21 cellular contexts compared by ENCODE assay signal in genomic region chr3:108494862-108495531, GRCh38. TPM values are rescaled to one million over a fixed set of nuclear protein-coding genes. Genes with fewer than 3 reads are reported as not detected.
DNase-seq lines count a peak whose midpoint lies in the region; ATAC-seq and TF ChIP-seq lines count a peak whose summit lies in the region.
"Had no signal": no experiment of that assay in that cellular context is flagged by ENCODE, and none has a peak within 500 bp of the region (broad histone marks: within the 10 kb centered on the region; RNA-seq: fewer than 3 reads in every experiment).

No MANE protein-coding gene starts in this region.

- CTCF ChIA-PET in PC-9 (lab: Charles Lee): interaction anchor here (0.6 kb wide), 2 partner anchors 17 to 179 kb away, joined by 3 read pairs; no protein-coding TSS in a partner anchor

- no peaks in the 10 kb centered on the region for H3K79me2 ChIP-seq in GM23338 (replicated peaks; ENCODE audit: insufficient read depth)
- no peaks in the 10 kb centered on the region for H3K79me2 ChIP-seq in PC-9 (ENCODE audit: low read depth)

- no peak overlapping the region for H3K4me3 Mint-ChIP-seq in GM23338
- H3K4me3 Mint-ChIP-seq: activated CD8-positive, alpha-beta T cell treated with anti-CD3 and anti-CD28 coated beads, Interleukin-2, amount 10 ng/mL, durations not matched to agents 7 days and 5 days; HFFc6; natural killer cell had no signal

- ATAC-seq in GM23338 (no peak), gastroesophageal sphincter (peak; percentile 23)
- ATAC-seq: activated CD8-positive, alpha-beta T cell treated with anti-CD3 and anti-CD28 coated beads, Interleukin-2, amount 10 ng/mL, durations not matched to agents 7 days and 5 days; body of pancreas; gastrocnemius medialis; natural killer cell had no signal

- H3F3A ChIP-seq in GM23338 (replicated peaks; ENCODE audit: low read depth) (no peaks in the 10 kb centered on the region), PC-9 (ENCODE audit: insufficient read depth, low read depth) (no peaks in the 10 kb centered on the region)

- H3K4me3 ChIP-seq in BE2C (ENCODE audit: low read depth, low read length) (peak overlapping the region; percentile 40), GM23338 (no peak overlapping the region), PC-9 (no peak overlapping the region), gastroesophageal sphincter (no peak overlapping the region)
- H3K4me3 ChIP-seq: body of pancreas, gastrocnemius medialis, tibial nerve had no signal

- no TSS peak for BruUV-seq in PC-9 (replicated peaks; lab: Mats Ljungman, UMichigan)

- H3K36me3 ChIP-seq in BE2C (no peaks in the 10 kb centered on the region), GM23338 (ENCODE audit: insufficient read depth) (no peaks in the 10 kb centered on the region), PC-9 (ENCODE audit: low read depth) (no peaks in the 10 kb centered on the region), gastroesophageal sphincter (no peaks in the 10 kb centered on the region)
- H3K36me3 ChIP-seq: gastrocnemius medialis, tibial nerve had no signal

- no peaks in the 10 kb centered on the region for H3K36me3 Mint-ChIP-seq in GM23338 (ENCODE audit: low read depth)
- H3K36me3 Mint-ChIP-seq: natural killer cell had no signal

- H3K9me3 Mint-ChIP-seq in GM23338: no peaks in the 10 kb centered on the region
- H3K9me3 Mint-ChIP-seq: activated T-helper 2 cell treated with anti-CD3 and anti-CD28 coated beads, Interferon-gamma antibody, Interleukin-2, Interleukin-4, amounts not matched to agents 10 μg/mL and 5 μg/mL and 100 μg/mL, durations not matched to agents 14 hours and 24 hours and 36 hours; HFFc6; natural killer cell had no signal

- H3K27me3 ChIP-seq in BE2C (no peaks in the 10 kb centered on the region), GM23338 (ENCODE audit: insufficient read depth) (no peaks in the 10 kb centered on the region), PC-9 (ENCODE audit: insufficient read depth, low read depth) (no peaks in the 10 kb centered on the region), gastroesophageal sphincter (no peaks in the 10 kb centered on the region)
- H3K27me3 ChIP-seq: body of pancreas, gastrocnemius medialis, tibial nerve had no signal

- TF ChIP-seq CTCF in BE2C (IDR thresholded peaks at IDR 0.05; ENCODE audit: low read depth, low read length): no peak
- no peak for TF ChIP-seq CTCF in GM23338 (conservative IDR thresholded peaks at IDR 0.05; ENCODE audit: low read depth in 2 of 2)
- no peak for TF ChIP-seq CTCF in PC-9 (conservative IDR thresholded peaks at IDR 0.05)
- TF ChIP-seq CTCF in gastroesophageal sphincter (IDR thresholded peaks at IDR 0.05): no peak

- no peaks in the 10 kb centered on the region for H3K4me1 Mint-ChIP-seq in GM23338
- H3K4me1 Mint-ChIP-seq: natural killer cell had no signal

- H4K20me1 ChIP-seq in GM23338 (replicated peaks; ENCODE audit: insufficient read depth): no peaks in the 10 kb centered on the region
- H4K20me1 ChIP-seq in PC-9 (ENCODE audit: insufficient read depth): no peaks in the 10 kb centered on the region

- no peaks in the 10 kb centered on the region for H3K9me3 ChIP-seq in BE2C
- no peaks in the 10 kb centered on the region for H3K9me3 ChIP-seq in PC-9 (ENCODE audit: insufficient read depth, low read depth)
- H3K9me3 ChIP-seq in gastroesophageal sphincter: no peaks in the 10 kb centered on the region
- H3K9me3 ChIP-seq: body of pancreas, gastrocnemius medialis, tibial nerve had no signal

- peak; percentile 28 for DNase-seq in BE2C
- no peak for DNase-seq in GM23338 (ENCODE audit: low spot score)
- DNase-seq in PC-9: no peak
- DNase-seq in NCI-H2029 treated with DMSO at 0.1 percent for 48 hours (lab: John Stamatoyannopoulos, UW): no peak
- no peak for DNase-seq in cerebellar nuclear complex (lab: John Stamatoyannopoulos, UW)
- no peak for DNase-seq in NCI-H1417 treated with DMSO at 0.1 percent for 48 hours (lab: John Stamatoyannopoulos, UW)
- DNase-seq: activated CD8-positive, alpha-beta T cell treated with anti-CD3 and anti-CD28 coated beads, Interleukin-2, amount 10 ng/mL, durations not matched to agents 7 days and 5 days; activated naive CD4-positive, alpha-beta T cell treated with anti-CD3 and anti-CD28 coated beads, Interleukin-2, amount 50 U/mL, for 16 hours; body of pancreas; Calu3; gastrocnemius medialis; HFFc6; Kasumi-1; natural killer cell; NCI-H2081 treated with DMSO at 0.1 percent for 48 hours; nucleus accumbens; stimulated activated CD4-positive, alpha-beta T cell treated with anti-CD3 and anti-CD28 coated beads, Interleukin-4, amount 100 ng/mL, for 24 hours had no signal

- H2AFZ ChIP-seq in GM23338 (peak overlapping the region; percentile 64; the same call in 1 of the 2 replicates), PC-9 (0 out of 2 replicates have a peak overlapping the region, but pooled peaks have one; percentile 4)

- no peaks in the 10 kb centered on the region for H3K9me2 ChIP-seq in GM23338 (ENCODE audit: insufficient read depth)
- no peaks in the 10 kb centered on the region for H3K9me2 ChIP-seq in PC-9 (ENCODE audit: insufficient read depth)

- TF ChIP-seq EP300 in gastroesophageal sphincter (IDR thresholded peaks at IDR 0.05): no peak

- H3K27me3 Mint-ChIP-seq in GM23338 (ENCODE audit: insufficient read depth, low read depth, poor library complexity): peaks cover 3% of the 10 kb centered on the region

- H3K4me2 ChIP-seq in GM23338 (no peak overlapping the region), PC-9 (no peak overlapping the region)

- H3K27ac Mint-ChIP-seq in GM23338: no peak overlapping the region
- H3K27ac Mint-ChIP-seq: activated CD8-positive, alpha-beta T cell treated with anti-CD3 and anti-CD28 coated beads, Interleukin-2, amount 10 ng/mL, durations not matched to agents 7 days and 5 days; activated T-helper 2 cell treated with anti-CD3 and anti-CD28 coated beads, Interferon-gamma antibody, Interleukin-2, Interleukin-4, amounts not matched to agents 10 μg/mL and 5 μg/mL and 100 μg/mL, durations not matched to agents 14 hours and 24 hours and 36 hours; HFFc6; natural killer cell had no signal

- POLR2A ChIA-PET in PC-9 (lab: Charles Lee; ENCODE audit: unreplicated experiment): no interaction called here

- TF ChIP-seq POLR2A in gastroesophageal sphincter (IDR thresholded peaks at IDR 0.05): no peak

- no peak overlapping the region for H3K27ac ChIP-seq in GM23338 (ENCODE audit: low read depth)
- H3K27ac ChIP-seq in PC-9: no peak overlapping the region
- H3K27ac ChIP-seq in gastroesophageal sphincter: peak overlapping the region in 3 of 4 donors; percentile 18 to 35 (median 35)
- H3K27ac ChIP-seq: body of pancreas, gastrocnemius medialis, tibial nerve had no signal

- peaks cover 23% of the 10 kb centered on the region for H3K4me1 ChIP-seq in BE2C
- H3K4me1 ChIP-seq in GM23338 (ENCODE audit: insufficient read depth): no peaks in the 10 kb centered on the region
- no peaks in the 10 kb centered on the region for H3K4me1 ChIP-seq in PC-9 (replicated peaks; ENCODE audit: insufficient read depth)
- peaks cover 3 to 22% (median 5%) of the 10 kb centered on the region in 3 donors for H3K4me1 ChIP-seq in gastroesophageal sphincter
- H3K4me1 ChIP-seq: body of pancreas, gastrocnemius medialis had no signal

- intact Hi-C loops in PC-9 (cut with micrococcal nuclease; ENCODE audit: unreplicated experiment): no loop called here

- WGBS in gastroesophageal sphincter (ENCODE audit: low coverage in 1 of 2), 2 donors: 4 to 14% methylated on average over 3 of the region's 3 CpGs

TF ChIP-seq in GM23338, 12 proteins besides CTCF, POLR2A, EP300 and RAD21 (continues in another document):
- no peak for TF ChIP-seq ZNF114 (CRISPR knock-in tag; IDR thresholded peaks at IDR 0.05)

RNA-seq across cellular contexts. Expression of gene MYH15, which starts 15.4 kb away (rescaled TPM):
- 10.1 TPM for polyA plus RNA-seq in BE2C (2012; ENCODE audit: insufficient read depth, insufficient read length, low read depth)
- total RNA-seq in GM23338 (2014; rRNA removed; shearing (Covaris generic)): 0.04 and 0.07 TPM in 2 replicates
- polyA plus RNA-seq in GM23338 (2016; fragmentation: Nextera tagmentation; extraction: Ambion mirVana): not detected in 2 replicates
- total RNA-seq in PC-9 (2021) (0.95 and 2.3 TPM in 2 replicates), gastroesophageal sphincter (under 1 TPM in 1 of 4 donors, not detected in 3; 0.13 TPM)
- total RNA-seq: body of pancreas, H1 had no signal

Comparison
In these comparisons a context has a peak if more than half of its experiments do, and no peak if none do; other contexts are left out.
1. H3K27ac ChIP-seq: peak in gastroesophageal sphincter (3 of 4); none in GM23338 (single experiment) and PC-9 (single experiment).